Comparison of ENCODE assay signal across 15 cellular contexts in genomic region chr18:65788373-65788772, GRCh38. TPM values are rescaled to one million over a fixed set of nuclear protein-coding genes. Genes with fewer than 3 reads are reported as not detected.
DNase-seq lines count a peak whose midpoint lies in the region; ATAC-seq, FAIRE-seq and TF ChIP-seq lines count a peak whose summit lies in the region.
"Had no signal": no experiment of that assay in that cellular context is flagged by ENCODE, and none has a peak within 500 bp of the region (broad histone marks: within the 10 kb centered on the region; RNA-seq: fewer than 3 reads in every experiment).

No MANE protein-coding gene starts in this region.

- WGBS in hepatocyte (ENCODE audit: low lambda C conversion rate, missing lambda C conversion rate): 30% methylated on average over 4 of the region's 4 CpGs

- no peaks in the 10 kb centered on the region for H3K9me3 ChIP-seq in hepatocyte (ENCODE audit: low read depth)
- H3K9me3 ChIP-seq: heart right ventricle had no signal

- H3K27ac ChIP-seq in hepatocyte: no peak overlapping the region
- H3K27ac ChIP-seq: heart right ventricle had no signal

- TF ChIP-seq CTCF in D721Med (IDR thresholded peaks at IDR 0.05; ENCODE audit: insufficient read depth, missing control alignments): peak; percentile 52
- TF ChIP-seq CTCF in hepatocyte (IDR thresholded peaks at IDR 0.05; ENCODE audit: poor library complexity): peak; percentile 43

- H2AFZ ChIP-seq in hepatocyte: no peak overlapping the region

- no peaks in the 10 kb centered on the region for H3K27me3 ChIP-seq in hepatocyte
- H3K27me3 ChIP-seq: heart right ventricle had no signal

- no peak overlapping the region for H3K4me3 ChIP-seq in hepatocyte
- H3K4me3 ChIP-seq: heart right ventricle had no signal

- no peaks in the 10 kb centered on the region for H3K4me1 ChIP-seq in hepatocyte (ENCODE audit: insufficient read depth)
- H3K4me1 ChIP-seq: heart right ventricle had no signal

- no peak for DNase-seq in D721Med (ENCODE audit: insufficient read length, low spot score)
- peak; percentile 75 for DNase-seq in NCI-H1092 treated with DMSO at 0.1 percent for 48 hours (lab: John Stamatoyannopoulos, UW)
- peak; percentile 40 for DNase-seq in NCI-H82 treated with DMSO at 0.1 percent for 48 hours (lab: John Stamatoyannopoulos, UW; ENCODE audit: unreplicated experiment)
- peak; percentile 66 for DNase-seq in hepatocyte (ENCODE audit: low spot score)
- no peak for DNase-seq in posterior cingulate gyrus
- no peak for DNase-seq in stimulated activated CD8-positive, alpha-beta memory T cell treated with anti-CD3 and anti-CD28 coated beads, Interleukin-4, amount 100 ng/mL, for 48 hours
- no peak for DNase-seq in NK-92 treated with Interleukin-12 subunit alpha and Interleukin-12 subunit beta, amount 100 ng/mL, for 24 hours (lab: John Stamatoyannopoulos, UW)
- DNase-seq: activated T-cell treated with anti-CD3 and anti-CD28 coated beads, Interleukin-2, amount 50 U/mL, for 24 hours; CD4-positive, CD25-positive, alpha-beta regulatory T cell; heart right ventricle; HFFc6; SIG-M5; stimulated activated CD4-positive, alpha-beta T cell treated with anti-CD3 and anti-CD28 coated beads, Interleukin-2, amount 100 ng/mL, for 24 hours; stimulated activated naive B cell treated with anti-CD40 and anti-IgM and Interleukin-4, amounts not matched to agents 10 μg/mL and 1 μg/mL and 100 μg/mL, for 72 hours had no signal

- intact Hi-C loops in posterior cingulate gyrus (cut with DNase I): no loop called here

- H3K9me2 ChIP-seq in hepatocyte (replicated peaks; ENCODE audit: insufficient read depth): no peaks in the 10 kb centered on the region

- H3K4me2 ChIP-seq in hepatocyte: no peak overlapping the region

- H3K36me3 ChIP-seq in hepatocyte (replicated peaks; ENCODE audit: insufficient read depth, low read depth): no peaks in the 10 kb centered on the region
- H3K36me3 ChIP-seq: heart right ventricle had no signal

- H3K79me2 ChIP-seq in hepatocyte: no peaks in the 10 kb centered on the region

- H4K20me1 ChIP-seq in hepatocyte (ENCODE audit: insufficient read depth, poor library complexity, severe bottlenecking): no peaks in the 10 kb centered on the region

- ATAC-seq in HG03196 (IDR thresholded peaks at IDR 0.05; ENCODE audit: unreplicated experiment): no peak
- ATAC-seq: heart right ventricle; stimulated activated naive B cell treated with anti-CD40 and anti-IgM and Interleukin-4, amounts not matched to agents 10 μg/mL and 1 μg/mL and 100 μg/mL, for 72 hours had no signal

- FAIRE-seq in D721Med (lab: Jason Lieb, UNC): peak; percentile 100

RNA-seq across cellular contexts. Expression of gene CDH7, which starts 37.6 kb away (rescaled TPM):
- 2.8 and 2.9 TPM in 2 replicates for total RNA-seq in hepatocyte
- 3.7 and 5.1 TPM in 2 replicates for polyA plus RNA-seq in hepatocyte
- total RNA-seq: CD4-positive, CD25-positive, alpha-beta regulatory T cell; heart right ventricle; HFFc6 had no signal
- polyA plus RNA-seq: CD4-positive, CD25-positive, alpha-beta regulatory T cell; heart right ventricle had no signal

Comparison
In these comparisons a context has a peak if more than half of its experiments do, and no peak if none do; other contexts are left out.
1. DNase-seq: peak in NCI-H1092 treated with DMSO at 0.1 percent for 48 hours (single experiment), NCI-H82 treated with DMSO at 0.1 percent for 48 hours (single experiment) and hepatocyte (single experiment); none in D721Med (single experiment), posterior cingulate gyrus (0 of 10), stimulated activated CD8-positive, alpha-beta memory T cell treated with anti-CD3 and anti-CD28 coated beads, Interleukin-4, amount 100 ng/mL, for 48 hours (single experiment) and NK-92 treated with Interleukin-12 subunit alpha and Interleukin-12 subunit beta, amount 100 ng/mL, for 24 hours (single experiment).